39 cellular contexts compared by ENCODE assay signal in the genomic region with DNA sequence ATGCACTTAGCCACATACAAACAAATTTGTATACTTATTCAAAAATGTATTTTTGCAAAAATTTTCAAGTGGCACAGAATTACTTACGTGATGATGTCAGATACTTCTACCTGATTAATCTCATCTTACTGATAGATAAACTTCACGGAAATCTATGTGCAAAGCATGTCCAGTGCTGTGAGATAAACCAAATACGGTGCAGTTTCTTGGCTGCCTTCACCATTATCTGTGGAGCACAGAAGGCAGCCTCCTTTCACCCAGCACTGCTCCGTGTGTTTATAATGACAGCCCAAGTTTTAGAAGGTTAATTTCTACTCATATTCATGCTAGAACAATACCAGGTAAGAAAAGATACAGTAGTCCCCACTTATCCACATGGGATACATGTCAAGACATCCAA. TPM values are rescaled to one million over a fixed set of nuclear protein-coding genes. Genes with fewer than 3 reads are reported as not detected.
"Had no signal": no experiment of that assay in that cellular context is flagged by ENCODE, and none has a peak within 500 bp of the region (broad histone marks: within the 10 kb centered on the region; RNA-seq: fewer than 3 reads in every experiment).

No MANE protein-coding gene starts in this region.

- H3K27ac ChIP-seq: adrenal gland, ascending aorta, body of pancreas, brain microvascular endothelial cell, breast epithelium, cardiac muscle cell had no signal

- H3K27me3 ChIP-seq: adrenal gland, ascending aorta, body of pancreas, brain microvascular endothelial cell, breast epithelium had no signal

- H3K36me3 ChIP-seq: adrenal gland, ascending aorta, brain microvascular endothelial cell, breast epithelium, cardiac muscle cell had no signal

- H3K4me1 ChIP-seq: adrenal gland, body of pancreas, breast epithelium had no signal

- H3K27ac Mint-ChIP-seq: activated naive CD4-positive, alpha-beta T cell treated with anti-CD3 and anti-CD28 coated beads for 36 hours; activated naive CD4-positive, alpha-beta T cell treated with anti-CD3 and anti-CD28 coated beads, Interleukin-2, amount 10 ng/mL, durations not matched to agents 7 days and 5 days; activated naive CD4-positive, alpha-beta T cell treated with anti-CD3 and anti-CD28 coated beads, Interleukin-2, amount 50 U/mL, for 24 hours; activated naive CD4-positive, alpha-beta T cell treated with anti-CD3 and anti-CD28 coated beads, Interleukin-2, amount 50 U/mL, for 72 hours; activated naive CD8-positive, alpha-beta T cell; activated naive CD8-positive, alpha-beta T cell treated with anti-CD3 and anti-CD28 coated beads for 36 hours; activated naive CD8-positive, alpha-beta T cell treated with anti-CD3 and anti-CD28 coated beads, Interleukin-2, amount 10 ng/mL, durations not matched to agents 7 days and 5 days; activated naive CD8-positive, alpha-beta T cell treated with anti-CD3 and anti-CD28 coated beads, Interleukin-2, amount 50 U/mL, for 24 hours; activated T-cell treated with anti-CD3 and anti-CD28 coated beads, Interleukin-2, amount 50 U/mL, for 24 hours; activated T-cell treated with anti-CD3 and anti-CD28 coated beads, Interleukin-2, amount 50 U/mL, for 72 hours; activated T-helper 1 cell treated with anti-CD3 and anti-CD28 coated beads, Interleukin-12 subunit alpha, Interleukin-12 subunit beta, Interleukin-2, Interleukin-4 antibody, amounts not matched to agents 30 ng/mL and 10 ng/mL and 1 ng/mL, durations not matched to agents 14 hours and 24 hours and 36 hours; activated T-helper 17 cell treated with anti-CD3 and anti-CD28 coated beads, Interleukin-2, amount 50 U/mL, for 72 hours; brain had no signal

- H3K4me1 Mint-ChIP-seq: activated naive CD4-positive, alpha-beta T cell treated with anti-CD3 and anti-CD28 coated beads, Interleukin-2, amount 10 ng/mL, durations not matched to agents 7 days and 5 days; activated naive CD4-positive, alpha-beta T cell treated with anti-CD3 and anti-CD28 coated beads, Interleukin-2, amount 50 U/mL, for 24 hours; activated naive CD8-positive, alpha-beta T cell treated with anti-CD3 and anti-CD28 coated beads for 36 hours; activated naive CD8-positive, alpha-beta T cell treated with anti-CD3 and anti-CD28 coated beads, Interleukin-2, amount 10 ng/mL, durations not matched to agents 7 days and 5 days; activated naive CD8-positive, alpha-beta T cell treated with anti-CD3 and anti-CD28 coated beads, Interleukin-2, amount 50 U/mL, for 24 hours; activated T-helper 17 cell treated with anti-CD3 and anti-CD28 coated beads, Interleukin-2, amount 50 U/mL, for 72 hours; brain; central memory CD8-positive, alpha-beta T cell had no signal

- DNase-seq: activated effector memory CD4-positive, alpha-beta T cell treated with anti-CD3 and anti-CD28 coated beads, Interleukin-2, amount 50 U/mL, for 16 hours; activated effector memory CD4-positive, alpha-beta T cell treated with Interleukin-2 at 50 U/mL for 16 hours; activated gamma-delta T cell; activated gamma-delta T cell treated with Interleukin-2 at 50 U/mL for 16 hours; activated naive CD4-positive, alpha-beta T cell; activated naive CD4-positive, alpha-beta T cell treated with anti-CD3 and anti-CD28 coated beads for 36 hours; activated naive CD4-positive, alpha-beta T cell treated with anti-CD3 and anti-CD28 coated beads, Interleukin-2, amount 10 ng/mL, durations not matched to agents 7 days and 5 days; activated naive CD4-positive, alpha-beta T cell treated with anti-CD3 and anti-CD28 coated beads, Interleukin-2, amount 50 U/mL, for 16 hours; activated naive CD4-positive, alpha-beta T cell treated with Interleukin-2 at 50 U/mL for 16 hours; activated naive CD8-positive, alpha-beta T cell treated with anti-CD3 and anti-CD28 coated beads for 36 hours; activated naive CD8-positive, alpha-beta T cell treated with anti-CD3 and anti-CD28 coated beads, Interleukin-2, amount 10 ng/mL, durations not matched to agents 7 days and 5 days; activated naive CD8-positive, alpha-beta T cell treated with anti-CD3 and anti-CD28 coated beads, Interleukin-2, amount 50 U/mL, for 24 hours; activated T-cell treated with anti-CD3 and anti-CD28 coated beads, Interleukin-2, amount 50 U/mL, for 1 hour; activated T-cell treated with anti-CD3 and anti-CD28 coated beads, Interleukin-2, amount 50 U/mL, for 24 hours; activated T-cell treated with anti-CD3 and anti-CD28 coated beads, Interleukin-2, amount 50 U/mL, for 4 hours; activated T-cell treated with anti-CD3 and anti-CD28 coated beads, Interleukin-2, amount 50 U/mL, for 48 hours; activated T-cell treated with anti-CD3 and anti-CD28 coated beads, Interleukin-2, amount 50 U/mL, for 72 hours; adrenal gland; amniotic stem cell; amygdala; anterior cingulate cortex; aorta; body of pancreas; brain microvascular endothelial cell; caudate nucleus; central memory CD4-positive, alpha-beta T cell; cerebellar nuclear complex had no signal

- ATAC-seq: activated naive CD4-positive, alpha-beta T cell treated with anti-CD3 and anti-CD28 coated beads, Interleukin-2, amount 50 U/mL, for 72 hours; activated naive CD8-positive, alpha-beta T cell treated with anti-CD3 and anti-CD28 coated beads, Interleukin-2, amount 50 U/mL, for 24 hours; activated T-cell treated with anti-CD3 and anti-CD28 coated beads, Interleukin-2, amount 50 U/mL, for 4 hours; activated T-cell treated with anti-CD3 and anti-CD28 coated beads, Interleukin-2, amount 50 U/mL, for 72 hours; activated T-helper 17 cell treated with anti-CD3 and anti-CD28 coated beads, Interleukin-2, amount 50 U/mL, for 72 hours; body of pancreas had no signal

- H3K9me3 ChIP-seq: adrenal gland, ascending aorta, body of pancreas, breast epithelium had no signal

- H3K4me3 Mint-ChIP-seq: activated naive CD4-positive, alpha-beta T cell treated with anti-CD3 and anti-CD28 coated beads for 36 hours; activated naive CD4-positive, alpha-beta T cell treated with anti-CD3 and anti-CD28 coated beads, Interleukin-2, amount 10 ng/mL, durations not matched to agents 7 days and 5 days; activated naive CD4-positive, alpha-beta T cell treated with anti-CD3 and anti-CD28 coated beads, Interleukin-2, amount 50 U/mL, for 24 hours; activated naive CD8-positive, alpha-beta T cell; activated naive CD8-positive, alpha-beta T cell treated with anti-CD3 and anti-CD28 coated beads for 36 hours; activated naive CD8-positive, alpha-beta T cell treated with anti-CD3 and anti-CD28 coated beads, Interleukin-2, amount 10 ng/mL, durations not matched to agents 7 days and 5 days; activated naive CD8-positive, alpha-beta T cell treated with anti-CD3 and anti-CD28 coated beads, Interleukin-2, amount 50 U/mL, for 24 hours; activated T-cell treated with anti-CD3 and anti-CD28 coated beads, Interleukin-2, amount 50 U/mL, for 24 hours; activated T-cell treated with anti-CD3 and anti-CD28 coated beads, Interleukin-2, amount 50 U/mL, for 4 hours; activated T-cell treated with anti-CD3 and anti-CD28 coated beads, Interleukin-2, amount 50 U/mL, for 72 hours; activated T-helper 1 cell treated with anti-CD3 and anti-CD28 coated beads, Interleukin-12 subunit alpha, Interleukin-12 subunit beta, Interleukin-2, Interleukin-4 antibody, amounts not matched to agents 30 ng/mL and 10 ng/mL and 1 ng/mL, durations not matched to agents 14 hours and 24 hours and 36 hours; activated T-helper 17 cell treated with anti-CD3 and anti-CD28 coated beads, Interleukin-2, amount 50 U/mL, for 72 hours; central memory CD8-positive, alpha-beta T cell had no signal

- FAIRE-seq: astrocyte, bronchial epithelial cell had no signal

- H3K36me3 Mint-ChIP-seq: activated naive CD4-positive, alpha-beta T cell treated with anti-CD3 and anti-CD28 coated beads, Interleukin-2, amount 10 ng/mL, durations not matched to agents 7 days and 5 days; activated naive CD4-positive, alpha-beta T cell treated with anti-CD3 and anti-CD28 coated beads, Interleukin-2, amount 50 U/mL, for 24 hours; activated naive CD4-positive, alpha-beta T cell treated with anti-CD3 and anti-CD28 coated beads, Interleukin-2, amount 50 U/mL, for 72 hours; activated naive CD8-positive, alpha-beta T cell; activated naive CD8-positive, alpha-beta T cell treated with anti-CD3 and anti-CD28 coated beads for 36 hours; activated naive CD8-positive, alpha-beta T cell treated with anti-CD3 and anti-CD28 coated beads, Interleukin-2, amount 10 ng/mL, durations not matched to agents 7 days and 5 days; brain had no signal

- H3K27me3 Mint-ChIP-seq: activated naive CD4-positive, alpha-beta T cell treated with anti-CD3 and anti-CD28 coated beads, Interleukin-2, amount 10 ng/mL, durations not matched to agents 7 days and 5 days; activated naive CD8-positive, alpha-beta T cell treated with anti-CD3 and anti-CD28 coated beads, Interleukin-2, amount 10 ng/mL, durations not matched to agents 7 days and 5 days; brain had no signal

- H3K9me3 Mint-ChIP-seq: activated naive CD4-positive, alpha-beta T cell treated with anti-CD3 and anti-CD28 coated beads for 36 hours; activated naive CD4-positive, alpha-beta T cell treated with anti-CD3 and anti-CD28 coated beads, Interleukin-2, amount 10 ng/mL, durations not matched to agents 7 days and 5 days; activated naive CD4-positive, alpha-beta T cell treated with anti-CD3 and anti-CD28 coated beads, Interleukin-2, amount 50 U/mL, for 24 hours; activated naive CD4-positive, alpha-beta T cell treated with anti-CD3 and anti-CD28 coated beads, Interleukin-2, amount 50 U/mL, for 72 hours; activated naive CD8-positive, alpha-beta T cell treated with anti-CD3 and anti-CD28 coated beads for 36 hours; activated naive CD8-positive, alpha-beta T cell treated with anti-CD3 and anti-CD28 coated beads, Interleukin-2, amount 10 ng/mL, durations not matched to agents 7 days and 5 days; activated naive CD8-positive, alpha-beta T cell treated with anti-CD3 and anti-CD28 coated beads, Interleukin-2, amount 50 U/mL, for 24 hours; activated T-cell treated with anti-CD3 and anti-CD28 coated beads, Interleukin-2, amount 50 U/mL, for 24 hours; activated T-cell treated with anti-CD3 and anti-CD28 coated beads, Interleukin-2, amount 50 U/mL, for 4 hours; activated T-cell treated with anti-CD3 and anti-CD28 coated beads, Interleukin-2, amount 50 U/mL, for 72 hours; activated T-helper 1 cell treated with anti-CD3 and anti-CD28 coated beads, Interleukin-12 subunit alpha, Interleukin-12 subunit beta, Interleukin-2, Interleukin-4 antibody, amounts not matched to agents 30 ng/mL and 10 ng/mL and 1 ng/mL, durations not matched to agents 14 hours and 24 hours and 36 hours; activated T-helper 17 cell treated with anti-CD3 and anti-CD28 coated beads, Interleukin-2, amount 50 U/mL, for 72 hours; central memory CD8-positive, alpha-beta T cell had no signal

- H3K4me3 ChIP-seq: adrenal gland, ascending aorta, body of pancreas, breast epithelium, cardiac muscle cell had no signal

RNA-seq across cellular contexts. Expression of gene PDE10A, which starts 59.0 kb away (rescaled TPM):
- total RNA-seq: activated naive CD4-positive, alpha-beta T cell treated with anti-CD3 and anti-CD28 coated beads for 36 hours; activated naive CD4-positive, alpha-beta T cell treated with anti-CD3 and anti-CD28 coated beads, Interleukin-2, amount 50 U/mL, for 72 hours; activated naive CD8-positive, alpha-beta T cell treated with anti-CD3 and anti-CD28 coated beads for 36 hours; activated naive CD8-positive, alpha-beta T cell treated with anti-CD3 and anti-CD28 coated beads, Interleukin-2, amount 10 ng/mL, durations not matched to agents 7 days and 5 days; activated T-cell treated with anti-CD3 and anti-CD28 coated beads, Interleukin-2, amount 50 U/mL, for 72 hours; activated T-helper 1 cell treated with anti-CD3 and anti-CD28 coated beads, Interleukin-12 subunit alpha, Interleukin-12 subunit beta, Interleukin-2, Interleukin-4 antibody, amounts not matched to agents 30 ng/mL and 10 ng/mL and 1 ng/mL, durations not matched to agents 14 hours and 24 hours and 36 hours; activated T-helper 17 cell treated with anti-CD3 and anti-CD28 coated beads, Interleukin-2, amount 50 U/mL, for 72 hours had no signal
